19 cellular contexts compared by ENCODE assay signal in the genomic region with DNA sequence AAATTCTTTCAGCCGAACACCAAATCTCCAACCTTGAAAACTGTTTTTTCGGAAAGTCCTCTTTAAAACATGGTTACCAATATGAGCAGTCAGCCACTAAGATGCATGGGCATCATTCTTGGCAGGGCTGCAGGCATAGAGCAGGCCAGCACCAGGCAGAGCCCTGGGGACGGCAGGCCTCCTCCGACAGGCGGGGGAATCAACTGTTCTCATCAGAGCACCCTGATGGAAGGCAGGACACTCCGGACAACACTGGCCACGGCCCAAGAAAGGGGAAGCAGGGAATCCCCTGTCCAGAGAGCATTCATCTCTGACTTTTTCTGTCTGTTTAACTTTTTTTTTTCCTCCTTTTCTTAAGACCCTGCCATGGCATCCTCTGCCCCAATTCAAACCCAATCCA. TPM values are rescaled to one million over a fixed set of nuclear protein-coding genes. Genes with fewer than 3 reads are reported as not detected.
DNase-seq lines count a peak whose midpoint lies in the region; ATAC-seq and TF ChIP-seq lines count a peak whose summit lies in the region.
"Had no signal": no experiment of that assay in that cellular context is flagged by ENCODE, and none has a peak within 500 bp of the region (broad histone marks: within the 10 kb centered on the region; RNA-seq: fewer than 3 reads in every experiment).

No MANE protein-coding gene starts in this region.

- TF ChIP-seq CTCF in gastroesophageal sphincter (IDR thresholded peaks at IDR 0.05) = no peak

- intact Hi-C loops in activated CD4-positive, alpha-beta T cell treated with anti-CD3 and anti-CD28 coated beads for 36 hours (cut with DNase I, micrococcal nuclease) = loop anchor here (5.0 kb wide), 1 partner anchor 112 kb away; no protein-coding TSS in a partner anchor

- H3K27ac ChIP-seq in gastroesophageal sphincter = peak overlapping the region in 3 of 4 donors; percentile 53 to 62 (median 61)
- peak overlapping the region; percentile 69 for H3K27ac ChIP-seq in subcutaneous abdominal adipose tissue (ENCODE audit: low read depth, low read length)
- H3K27ac ChIP-seq: SJCRH30 had no signal

- H3K27me3 ChIP-seq in gastroesophageal sphincter = peaks cover 7% of the 10 kb centered on the region
- H3K27me3 ChIP-seq in subcutaneous abdominal adipose tissue (ENCODE audit: control insufficient read depth in 5 of 5, insufficient read depth in 4 of 5, low read length in 5 of 5) = peaks cover 0 to 7% (median 3%) of the 10 kb centered on the region in 5 donors
- H3K27me3 ChIP-seq: adrenal gland, SJCRH30 had no signal

- H3K27me3 Mint-ChIP-seq in activated CD4-positive, alpha-beta T cell treated with anti-CD3 and anti-CD28 coated beads for 36 hours = no peaks in the 10 kb centered on the region
- H3K27me3 Mint-ChIP-seq: CD4-positive, alpha-beta memory T cell had no signal

- H3K4me3 ChIP-seq in gastroesophageal sphincter = no peak overlapping the region
- peak overlapping the region in 2 of 5 donors; percentile 0 to 22 for H3K4me3 ChIP-seq in subcutaneous abdominal adipose tissue (ENCODE audit: low read depth in 1 of 5, low read length in 5 of 5)
- H3K4me3 ChIP-seq: adrenal gland had no signal

- peaks cover 30% of the 10 kb centered on the region for H3K4me1 Mint-ChIP-seq in activated CD4-positive, alpha-beta T cell treated with anti-CD3 and anti-CD28 coated beads for 36 hours

- H3K9ac ChIP-seq in subcutaneous abdominal adipose tissue (ENCODE audit: low read length in 5 of 5) = peak overlapping the region in 3 of 5 donors; percentile 14 to 53 (median 37)

- no peaks in the 10 kb centered on the region for H3K36me3 ChIP-seq in gastroesophageal sphincter
- H3K36me3 ChIP-seq in subcutaneous abdominal adipose tissue (ENCODE audit: control insufficient read depth in 5 of 5, insufficient read depth in 5 of 5, low read length in 5 of 5) = no peaks in the 10 kb centered on the region
- H3K36me3 ChIP-seq: adrenal gland, SJCRH30 had no signal

- CTCF ChIA-PET in activated CD4-positive, alpha-beta T cell treated with anti-CD3 and anti-CD28 coated beads for 36 hours (lab: Charles Lee) = interaction anchor here (0.7 to 3.3 kb wide), 13 partner anchors 8 to 298 kb away, joined by 3 to 17 read pairs (median 3); no protein-coding TSS in a partner anchor

- TF ChIP-seq POLR2A in gastroesophageal sphincter (IDR thresholded peaks at IDR 0.05) = no peak

- H3K4me3 Mint-ChIP-seq in activated CD4-positive, alpha-beta T cell treated with anti-CD3 and anti-CD28 coated beads for 36 hours = no peak overlapping the region
- H3K4me3 Mint-ChIP-seq: activated T-helper 1 cell treated with anti-CD3 and anti-CD28 coated beads, Interleukin-12 subunit alpha, Interleukin-12 subunit beta, Interleukin-2, Interleukin-4 antibody, amounts not matched to agents 30 ng/mL and 10 ng/mL and 1 ng/mL, durations not matched to agents 14 hours and 24 hours and 36 hours; stimulated activated naive CD8-positive, alpha-beta T cell treated with anti-CD3 and anti-CD28 coated beads, Interleukin-15, Interleukin-2, amounts not matched to agents 100 ng/mL and 50 ng/mL, for 24 hours had no signal

- 20 to 42% methylated on average over 1 to 4 of the region's 7 CpGs for WGBS in gastroesophageal sphincter (ENCODE audit: low coverage in 1 of 2), 2 donors

- peaks cover 19% of the 10 kb centered on the region for H3K9me3 Mint-ChIP-seq in activated CD4-positive, alpha-beta T cell treated with anti-CD3 and anti-CD28 coated beads for 36 hours (ENCODE audit: low read depth)

- POLR2A ChIA-PET in activated CD4-positive, alpha-beta T cell treated with anti-CD3 and anti-CD28 coated beads for 36 hours (lab: Charles Lee) = no interaction called here

- H3K27ac Mint-ChIP-seq in activated CD4-positive, alpha-beta T cell treated with anti-CD3 and anti-CD28 coated beads for 36 hours = no peak overlapping the region
- H3K27ac Mint-ChIP-seq: activated T-helper 1 cell treated with anti-CD3 and anti-CD28 coated beads, Interleukin-12 subunit alpha, Interleukin-12 subunit beta, Interleukin-2, Interleukin-4 antibody, amounts not matched to agents 30 ng/mL and 10 ng/mL and 1 ng/mL, durations not matched to agents 14 hours and 24 hours and 36 hours; stimulated activated naive CD8-positive, alpha-beta T cell treated with anti-CD3 and anti-CD28 coated beads, Interleukin-15, Interleukin-2, amounts not matched to agents 100 ng/mL and 50 ng/mL, for 24 hours had no signal

- peak; percentile 3 for DNase-seq in activated CD4-positive, alpha-beta T cell treated with anti-CD3 and anti-CD28 coated beads for 36 hours
- DNase-seq in activated CD4-positive, alpha-beta T cell treated with anti-CD3 and anti-CD28 coated beads for 48 hours = no peak
- DNase-seq in occipital lobe (lab: John Stamatoyannopoulos, UW) = no peak
- no peak for DNase-seq in stimulated activated CD8-positive, alpha-beta memory T cell treated with anti-CD3 and anti-CD28 coated beads, Interleukin-4, amount 100 ng/mL, for 48 hours
- DNase-seq: 8988T; activated CD4-positive, alpha-beta T cell treated with anti-CD3 and anti-CD28 coated beads, Interleukin-2, amount 50 U/mL, for 4 hours; erythroblast; GOT3; NCI-H187 treated with DMSO at 0.1 percent for 48 hours; NCI-H510A; stimulated activated CD4-positive, alpha-beta T cell treated with anti-CD3 and anti-CD28 coated beads, Interleukin-12 subunit alpha, Interleukin-12 subunit beta, amount 100 ng/mL, for 4 hours had no signal

- H3K4me1 ChIP-seq in gastroesophageal sphincter (peaks cover 0 to 28% (median 7%) of the 10 kb centered on the region in 3 donors), subcutaneous abdominal adipose tissue (ENCODE audit: control insufficient read depth in 5 of 5, insufficient read depth in 5 of 5, low read length in 5 of 5) (peaks cover 2 to 46% (median 27%) of the 10 kb centered on the region in 5 donors)
- H3K4me1 ChIP-seq: adrenal gland, SJCRH30 had no signal

- peaks cover 3% of the 10 kb centered on the region for H3K36me3 Mint-ChIP-seq in activated CD4-positive, alpha-beta T cell treated with anti-CD3 and anti-CD28 coated beads for 36 hours (ENCODE audit: low read depth)

- H3K9me3 ChIP-seq in gastroesophageal sphincter (peaks cover 0 to 15% (median 0%) of the 10 kb centered on the region in 3 donors), subcutaneous abdominal adipose tissue (ENCODE audit: control insufficient read depth in 5 of 5, low read length in 5 of 5) (peaks cover 0 to 15% (median 0%) of the 10 kb centered on the region in 5 donors)
- H3K9me3 ChIP-seq: adrenal gland, SJCRH30 had no signal

- no peak for TF ChIP-seq EP300 in gastroesophageal sphincter (IDR thresholded peaks at IDR 0.05)

- no peak for ATAC-seq in activated CD4-positive, alpha-beta T cell treated with anti-CD3 and anti-CD28 coated beads for 36 hours
- ATAC-seq in gastroesophageal sphincter = no peak

RNA-seq across cellular contexts. Expression of a gene that starts 1.4 kb away (rescaled TPM):
- total RNA-seq in activated CD4-positive, alpha-beta T cell treated with anti-CD3 and anti-CD28 coated beads for 36 hours = 10 to 100 TPM in 1 of 2 experiments, 1 to 10 TPM in 1; 9.3 to 11.1 TPM
- 10 to 100 TPM in 2 of 4 donors, 1 to 10 TPM in 2; 6.8 to 29.4 (median 13.5) TPM for total RNA-seq in gastroesophageal sphincter
- total RNA-seq in occipital lobe = 0.78 TPM

RNA-seq across cellular contexts. Expression of a gene that starts 11.3 kb away (rescaled TPM):
- total RNA-seq in activated CD4-positive, alpha-beta T cell treated with anti-CD3 and anti-CD28 coated beads for 36 hours = under 1 TPM; 0.48 to 0.54 TPM
- total RNA-seq in gastroesophageal sphincter (10 to 100 TPM; 26.6 to 63.8 (median 36.3) TPM), occipital lobe (8.0 TPM)

RNA-seq across cellular contexts. Expression of a gene that starts 34.8 kb away (rescaled TPM):
- 10 to 100 TPM in 1 of 2 experiments, 1 to 10 TPM in 1; 6.9 to 10.0 TPM for total RNA-seq in activated CD4-positive, alpha-beta T cell treated with anti-CD3 and anti-CD28 coated beads for 36 hours
- total RNA-seq in gastroesophageal sphincter (under 1 TPM in 2 of 4 donors, not detected in 2; 0.15 to 0.31 TPM), occipital lobe (1.9 TPM)
- total RNA-seq: HT1080 had no signal

RNA-seq across cellular contexts. Expression of a gene that starts 38.8 kb away (rescaled TPM):
- 10 to 100 TPM; 41.9 to 44.5 TPM for total RNA-seq in activated CD4-positive, alpha-beta T cell treated with anti-CD3 and anti-CD28 coated beads for 36 hours
- total RNA-seq in gastroesophageal sphincter (10 to 100 TPM; 13.2 to 33.0 (median 18.8) TPM), occipital lobe (24.3 TPM)

RNA-seq across cellular contexts. Expression of a gene that starts 58.9 kb away (rescaled TPM):
- 1 to 10 TPM; 5.5 to 6.7 TPM for total RNA-seq in activated CD4-positive, alpha-beta T cell treated with anti-CD3 and anti-CD28 coated beads for 36 hours
- total RNA-seq in gastroesophageal sphincter (1 to 10 TPM in 3 of 4 donors, not detected in 1; 1.7 to 3.1 (median 2.1) TPM), occipital lobe (0.62 TPM)
